ENCODE assay signal across 1 cellular context in the genomic region with DNA sequence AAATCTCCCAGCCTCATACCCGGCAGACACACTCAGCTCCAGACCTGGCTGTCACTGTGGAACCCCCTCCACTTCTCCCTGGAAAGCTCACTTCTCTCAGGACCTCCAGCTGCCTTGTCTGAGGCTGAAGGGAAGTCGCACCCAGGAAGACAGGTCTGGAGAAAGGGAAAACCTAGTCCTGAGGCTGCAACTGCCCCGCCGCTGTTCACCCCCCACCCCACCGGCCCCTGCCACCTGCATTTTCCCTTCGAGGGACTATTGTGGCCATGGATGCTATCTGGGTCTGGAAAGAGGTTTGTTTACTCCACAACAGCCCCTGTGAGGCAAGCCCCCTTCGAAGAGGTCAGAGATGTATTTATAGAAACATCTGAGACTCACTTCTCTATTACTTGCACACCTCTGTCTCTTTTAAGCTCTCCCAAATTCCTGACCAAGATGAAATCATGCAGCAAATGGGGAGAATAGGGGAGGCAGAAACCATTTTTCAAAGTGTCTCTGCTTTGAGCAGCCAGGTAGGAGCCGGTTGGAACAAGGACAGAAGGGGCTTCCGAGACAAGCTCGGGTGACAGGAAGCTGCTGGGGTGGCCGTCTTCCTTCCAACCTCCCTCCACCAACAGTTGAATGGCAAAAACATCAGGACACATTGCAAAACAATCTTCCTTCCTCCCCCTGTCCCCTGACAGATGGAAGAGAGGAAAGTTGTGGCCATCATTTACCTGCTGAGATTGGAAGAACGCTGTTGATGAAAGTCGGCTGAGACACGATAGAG.
TF ChIP-seq lines count a peak whose summit lies in the region.

No MANE protein-coding gene starts in this region.

TF ChIP-seq in K562, 482 proteins besides CTCF, POLR2A, EP300 and RAD21 (continued from another document):
- TF ChIP-seq, protein P1, sequence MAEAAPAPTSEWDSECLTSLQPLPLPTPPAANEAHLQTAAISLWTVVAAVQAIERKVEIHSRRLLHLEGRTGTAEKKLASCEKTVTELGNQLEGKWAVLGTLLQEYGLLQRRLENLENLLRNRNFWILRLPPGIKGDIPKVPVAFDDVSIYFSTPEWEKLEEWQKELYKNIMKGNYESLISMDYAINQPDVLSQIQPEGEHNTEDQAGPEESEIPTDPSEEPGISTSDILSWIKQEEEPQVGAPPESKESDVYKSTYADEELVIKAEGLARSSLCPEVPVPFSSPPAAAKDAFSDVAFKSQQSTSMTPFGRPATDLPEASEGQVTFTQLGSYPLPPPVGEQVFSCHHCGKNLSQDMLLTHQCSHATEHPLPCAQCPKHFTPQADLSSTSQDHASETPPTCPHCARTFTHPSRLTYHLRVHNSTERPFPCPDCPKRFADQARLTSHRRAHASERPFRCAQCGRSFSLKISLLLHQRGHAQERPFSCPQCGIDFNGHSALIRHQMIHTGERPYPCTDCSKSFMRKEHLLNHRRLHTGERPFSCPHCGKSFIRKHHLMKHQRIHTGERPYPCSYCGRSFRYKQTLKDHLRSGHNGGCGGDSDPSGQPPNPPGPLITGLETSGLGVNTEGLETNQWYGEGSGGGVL (CRISPR knock-in tag; IDR thresholded peaks at IDR 0.05): no peak
- TF ChIP-seq MAFG (tag; conservative IDR thresholded peaks at IDR 0.05) (no peak), SPI1 (IDR thresholded peaks at IDR 0.05; ENCODE audit: borderline replicate concordance, low read depth, low read length) (no peak), RBM17 (IDR thresholded peaks at IDR 0.05; ENCODE audit: borderline replicate concordance, low read depth, low read length) (no peak)
TF ChIP-seq in K562: peak in this region for 0.
